1 cellular context compared by ENCODE assay signal in the genomic region with DNA sequence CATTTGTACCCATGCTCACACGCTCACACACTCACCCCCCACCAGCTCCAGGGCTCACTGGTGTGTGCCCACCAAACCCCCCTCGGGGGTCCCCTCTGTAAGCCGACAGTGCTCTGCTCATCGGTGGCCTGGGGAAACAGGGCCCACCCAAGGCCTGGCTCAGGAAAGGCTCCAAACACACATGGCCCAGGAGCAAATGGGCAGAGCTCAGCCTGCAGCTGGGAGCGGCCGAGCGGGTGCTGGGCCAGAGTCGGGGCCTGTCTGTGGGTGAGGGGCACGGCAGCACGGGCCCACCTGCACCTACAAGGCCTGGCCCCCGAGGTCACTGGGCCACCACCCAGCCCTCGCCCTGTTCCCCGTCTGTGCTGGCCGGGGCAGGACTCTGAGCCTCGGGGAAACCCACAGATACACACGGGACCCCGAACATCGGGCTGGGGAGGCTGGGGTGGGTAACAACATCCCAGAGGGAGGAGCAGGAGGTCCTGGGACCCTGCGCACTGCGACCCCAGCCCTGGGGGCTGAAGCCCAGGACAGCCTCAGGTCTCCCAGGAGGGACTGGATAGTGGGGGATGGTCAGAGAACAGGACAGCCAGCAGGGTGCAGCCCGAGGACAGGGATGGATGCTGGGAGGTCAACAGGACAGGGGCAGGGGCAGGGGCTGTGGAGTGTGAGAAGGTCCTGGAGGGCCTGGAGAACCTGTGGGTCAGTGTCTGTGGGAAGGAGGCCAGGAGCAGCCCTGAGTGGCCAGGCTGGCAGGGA. TPM values are rescaled to one million over a fixed set of nuclear protein-coding genes. Genes with fewer than 3 reads are reported as not detected.
"Had no signal": no experiment of that assay in that cellular context is flagged by ENCODE, and none has a peak within 500 bp of the region (broad histone marks: within the 10 kb centered on the region; RNA-seq: fewer than 3 reads in every experiment).

No MANE protein-coding gene starts in this region.

RNA-seq across cellular contexts. Expression of gene TMEM121, which starts 45.0 kb away (rescaled TPM):
- polyA plus RNA-seq: K562 had no signal
